Comparison of ENCODE assay signal across 35 cellular contexts in the genomic region with DNA sequence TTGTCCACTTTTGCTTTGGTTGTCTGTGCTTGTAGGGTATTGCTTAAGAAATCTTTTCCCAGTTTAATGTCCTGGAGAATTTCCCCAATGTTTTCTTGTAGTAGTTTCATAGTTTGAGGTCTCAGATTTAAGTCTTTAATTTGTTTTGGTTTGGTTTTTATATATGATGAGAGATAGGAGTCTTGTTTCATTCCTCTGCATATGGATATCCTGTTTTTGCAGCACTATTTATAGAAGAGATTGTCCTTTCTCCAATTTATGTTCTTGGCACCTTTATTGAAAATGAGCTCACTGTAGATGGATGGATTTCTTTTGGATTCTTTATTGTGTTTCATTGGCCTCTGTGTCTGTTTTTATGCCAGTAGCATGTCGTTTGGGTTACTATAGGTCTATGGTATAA. TPM values are rescaled to one million over a fixed set of nuclear protein-coding genes. Genes with fewer than 3 reads are reported as not detected.
"Had no signal": no experiment of that assay in that cellular context is flagged by ENCODE, and none has a peak within 500 bp of the region (broad histone marks: within the 10 kb centered on the region; RNA-seq: fewer than 3 reads in every experiment).

No MANE protein-coding gene starts in this region.

- DNase-seq: activated CD4-positive, alpha-beta memory T cell treated with anti-CD3 and anti-CD28 coated beads for 36 hours; activated CD4-positive, alpha-beta T cell treated with anti-CD3 and anti-CD28 coated beads for 36 hours; activated CD4-positive, alpha-beta T cell treated with anti-CD3 and anti-CD28 coated beads, Interleukin-2, amount 10 ng/mL, durations not matched to agents 24 days and 14 days; activated CD4-positive, CD25-positive, alpha-beta regulatory T cell; activated CD4-positive, CD25-positive, alpha-beta regulatory T cell treated with anti-CD3 and anti-CD28 coated beads, Interleukin-2, amount 50 U/mL, for 72 hours; activated CD8-positive, alpha-beta memory T cell treated with anti-CD3 and anti-CD28 coated beads, Interleukin-2, amount 10 ng/mL, durations not matched to agents 7 days and 5 days; activated CD8-positive, alpha-beta memory T cell treated with anti-CD3 and anti-CD28 coated beads, Interleukin-2, amount 50 U/mL, for 4 hours; activated CD8-positive, alpha-beta T cell treated with anti-CD3 and anti-CD28 coated beads, Interleukin-2, amount 10 ng/mL, durations not matched to agents 7 days and 5 days; activated effector memory CD4-positive, alpha-beta T cell treated with anti-CD3 and anti-CD28 coated beads, Interleukin-2, amount 50 U/mL, for 16 hours; activated naive CD4-positive, alpha-beta T cell treated with anti-CD3 and anti-CD28 coated beads for 36 hours; activated naive CD8-positive, alpha-beta T cell treated with anti-CD3 and anti-CD28 coated beads for 36 hours; activated naive CD8-positive, alpha-beta T cell treated with anti-CD3 and anti-CD28 coated beads, Interleukin-2, amount 50 U/mL, for 24 hours; activated T-cell treated with anti-CD3 and anti-CD28 coated beads, Interleukin-2, amount 50 U/mL, for 1 hour; activated T-cell treated with anti-CD3 and anti-CD28 coated beads, Interleukin-2, amount 50 U/mL, for 48 hours; adrenal gland; amygdala; aorta; body of pancreas; caudate nucleus; cortex of kidney; dermis blood vessel endothelial cell; effector CD4-positive, alpha-beta T cell; erythroblast; foreskin keratinocyte; gastrocnemius medialis; glutamatergic neuron; heart left ventricle; T-helper 2 cell had no signal

- H3K27ac ChIP-seq: adrenal gland, body of pancreas, esophagus muscularis mucosa, foreskin keratinocyte, gastrocnemius medialis, heart left ventricle had no signal

- H3K36me3 ChIP-seq: adrenal gland, gastrocnemius medialis had no signal

- H3K4me3 ChIP-seq: adrenal gland, body of pancreas, esophagus muscularis mucosa, gastrocnemius medialis, heart left ventricle had no signal

- H3K4me1 ChIP-seq: adrenal gland, body of pancreas, esophagus muscularis mucosa, foreskin keratinocyte, heart left ventricle had no signal

- H3K27me3 ChIP-seq: adrenal gland, body of pancreas, esophagus muscularis mucosa, foreskin keratinocyte, gastrocnemius medialis, heart left ventricle had no signal

- H3K9me3 ChIP-seq: adrenal gland, body of pancreas, esophagus muscularis mucosa, gastrocnemius medialis, heart left ventricle had no signal

- FAIRE-seq: colon had no signal

RNA-seq across cellular contexts. Expression of gene ADIRF, which starts 20.2 kb away (rescaled TPM):
- total RNA-seq: activated CD4-positive, alpha-beta memory T cell treated with anti-CD3 and anti-CD28 coated beads for 36 hours; activated CD4-positive, alpha-beta T cell treated with anti-CD3 and anti-CD28 coated beads for 36 hours; activated CD4-positive, alpha-beta T cell treated with anti-CD3 and anti-CD28 coated beads, Interleukin-2, amount 10 ng/mL, durations not matched to agents 24 days and 14 days; activated CD8-positive, alpha-beta memory T cell treated with anti-CD3 and anti-CD28 coated beads for 36 hours; activated CD8-positive, alpha-beta memory T cell treated with anti-CD3 and anti-CD28 coated beads, Interleukin-2, amount 10 ng/mL, durations not matched to agents 7 days and 5 days; activated CD8-positive, alpha-beta T cell treated with anti-CD3 and anti-CD28 coated beads, Interleukin-2, amount 10 ng/mL, durations not matched to agents 7 days and 5 days; activated naive CD4-positive, alpha-beta T cell treated with anti-CD3 and anti-CD28 coated beads for 36 hours; activated naive CD8-positive, alpha-beta T cell treated with anti-CD3 and anti-CD28 coated beads for 36 hours; activated T-helper 1 cell treated with anti-CD3 and anti-CD28 coated beads, Interleukin-12 subunit alpha, Interleukin-12 subunit beta, Interleukin-2, Interleukin-4 antibody, amounts not matched to agents 30 ng/mL and 10 ng/mL and 1 ng/mL, durations not matched to agents 14 hours and 24 hours and 36 hours; activated T-helper 2 cell treated with anti-CD3 and anti-CD28 coated beads, Interferon-gamma antibody, Interleukin-2, Interleukin-4, amounts not matched to agents 10 μg/mL and 5 μg/mL and 100 μg/mL, durations not matched to agents 14 hours and 24 hours and 36 hours; T-helper 1 cell treated with Interleukin-12 subunit alpha and Interleukin-12 subunit beta and Interleukin-4 antibody, amounts not matched to agents 30 ng/mL and 1 ng/mL, for 36 hours had no signal

RNA-seq across cellular contexts. Expression of gene SNCG, which starts 30.1 kb away (rescaled TPM):
- total RNA-seq: activated CD4-positive, alpha-beta memory T cell treated with anti-CD3 and anti-CD28 coated beads for 36 hours; activated CD4-positive, alpha-beta T cell treated with anti-CD3 and anti-CD28 coated beads for 36 hours; activated CD8-positive, alpha-beta memory T cell treated with anti-CD3 and anti-CD28 coated beads for 36 hours; activated CD8-positive, alpha-beta memory T cell treated with anti-CD3 and anti-CD28 coated beads, Interleukin-2, amount 10 ng/mL, durations not matched to agents 7 days and 5 days; activated CD8-positive, alpha-beta T cell treated with anti-CD3 and anti-CD28 coated beads, Interleukin-2, amount 10 ng/mL, durations not matched to agents 7 days and 5 days; activated naive CD8-positive, alpha-beta T cell treated with anti-CD3 and anti-CD28 coated beads for 36 hours; activated T-helper 2 cell treated with anti-CD3 and anti-CD28 coated beads, Interferon-gamma antibody, Interleukin-2, Interleukin-4, amounts not matched to agents 10 μg/mL and 5 μg/mL and 100 μg/mL, durations not matched to agents 14 hours and 24 hours and 36 hours had no signal

RNA-seq across cellular contexts. Expression of gene MMRN2, which starts 31.1 kb away (rescaled TPM):
- total RNA-seq: activated CD4-positive, alpha-beta memory T cell treated with anti-CD3 and anti-CD28 coated beads for 36 hours; activated CD4-positive, alpha-beta T cell treated with anti-CD3 and anti-CD28 coated beads for 36 hours; activated CD4-positive, alpha-beta T cell treated with anti-CD3 and anti-CD28 coated beads, Interleukin-2, amount 10 ng/mL, durations not matched to agents 24 days and 14 days; activated CD8-positive, alpha-beta memory T cell treated with anti-CD3 and anti-CD28 coated beads for 36 hours; activated CD8-positive, alpha-beta memory T cell treated with anti-CD3 and anti-CD28 coated beads, Interleukin-2, amount 10 ng/mL, durations not matched to agents 7 days and 5 days; activated CD8-positive, alpha-beta T cell treated with anti-CD3 and anti-CD28 coated beads, Interleukin-2, amount 10 ng/mL, durations not matched to agents 7 days and 5 days; activated naive CD4-positive, alpha-beta T cell treated with anti-CD3 and anti-CD28 coated beads for 36 hours; activated naive CD8-positive, alpha-beta T cell treated with anti-CD3 and anti-CD28 coated beads for 36 hours; activated T-helper 1 cell treated with anti-CD3 and anti-CD28 coated beads, Interleukin-12 subunit alpha, Interleukin-12 subunit beta, Interleukin-2, Interleukin-4 antibody, amounts not matched to agents 30 ng/mL and 10 ng/mL and 1 ng/mL, durations not matched to agents 14 hours and 24 hours and 36 hours; activated T-helper 2 cell treated with anti-CD3 and anti-CD28 coated beads, Interferon-gamma antibody, Interleukin-2, Interleukin-4, amounts not matched to agents 10 μg/mL and 5 μg/mL and 100 μg/mL, durations not matched to agents 14 hours and 24 hours and 36 hours; T-helper 1 cell treated with Interleukin-12 subunit alpha and Interleukin-12 subunit beta and Interleukin-4 antibody, amounts not matched to agents 30 ng/mL and 1 ng/mL, for 36 hours had no signal

RNA-seq across cellular contexts. Expression of gene FAM25A, which starts 31.6 kb away (rescaled TPM):
- total RNA-seq: activated CD4-positive, alpha-beta memory T cell treated with anti-CD3 and anti-CD28 coated beads for 36 hours; activated CD4-positive, alpha-beta T cell treated with anti-CD3 and anti-CD28 coated beads for 36 hours; activated CD4-positive, alpha-beta T cell treated with anti-CD3 and anti-CD28 coated beads, Interleukin-2, amount 10 ng/mL, durations not matched to agents 24 days and 14 days; activated CD8-positive, alpha-beta memory T cell treated with anti-CD3 and anti-CD28 coated beads for 36 hours; activated CD8-positive, alpha-beta memory T cell treated with anti-CD3 and anti-CD28 coated beads, Interleukin-2, amount 10 ng/mL, durations not matched to agents 7 days and 5 days; activated CD8-positive, alpha-beta T cell treated with anti-CD3 and anti-CD28 coated beads, Interleukin-2, amount 10 ng/mL, durations not matched to agents 7 days and 5 days; activated naive CD4-positive, alpha-beta T cell treated with anti-CD3 and anti-CD28 coated beads for 36 hours; activated naive CD8-positive, alpha-beta T cell treated with anti-CD3 and anti-CD28 coated beads for 36 hours; activated T-helper 1 cell treated with anti-CD3 and anti-CD28 coated beads, Interleukin-12 subunit alpha, Interleukin-12 subunit beta, Interleukin-2, Interleukin-4 antibody, amounts not matched to agents 30 ng/mL and 10 ng/mL and 1 ng/mL, durations not matched to agents 14 hours and 24 hours and 36 hours; activated T-helper 2 cell treated with anti-CD3 and anti-CD28 coated beads, Interferon-gamma antibody, Interleukin-2, Interleukin-4, amounts not matched to agents 10 μg/mL and 5 μg/mL and 100 μg/mL, durations not matched to agents 14 hours and 24 hours and 36 hours; aorta; body of pancreas; chondrocyte; dermis blood vessel endothelial cell; esophagus muscularis mucosa; gastrocnemius medialis; heart left ventricle; T-helper 1 cell treated with Interleukin-12 subunit alpha and Interleukin-12 subunit beta and Interleukin-4 antibody, amounts not matched to agents 30 ng/mL and 1 ng/mL, for 36 hours had no signal
- polyA plus RNA-seq: aorta, heart left ventricle had no signal
